In the genomic region with DNA sequence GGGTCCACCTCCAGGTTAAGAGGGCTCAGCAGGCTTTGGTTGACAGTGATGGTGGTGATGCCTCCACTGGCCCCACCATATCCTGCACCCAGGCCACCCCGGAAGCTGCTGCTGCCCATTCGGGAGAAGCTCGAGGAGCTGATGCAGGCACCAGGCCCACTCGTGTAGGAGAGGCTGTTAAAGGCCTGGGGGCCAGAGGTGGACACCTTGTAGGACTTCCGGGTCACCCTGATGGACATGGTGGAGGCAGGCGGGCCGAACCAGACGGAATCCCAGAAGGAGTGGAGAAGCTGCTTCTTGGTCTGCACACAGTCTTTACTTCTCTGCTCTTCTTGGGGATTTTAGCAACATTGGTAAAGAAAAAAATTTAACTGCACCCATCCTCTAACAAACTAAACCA, we compare ENCODE assay signal across 24 cellular contexts.
"Had no signal": no experiment of that assay in that cellular context is flagged by ENCODE, and none has a peak within 500 bp of the region (broad histone marks: within the 10 kb centered on the region; RNA-seq: fewer than 3 reads in every experiment).

No MANE protein-coding gene starts in this region.

- H3K9me3 ChIP-seq: colonic mucosa, esophagus muscularis mucosa, esophagus squamous epithelium, gastrocnemius medialis, gastroesophageal sphincter, heart left ventricle, heart right ventricle had no signal

- H3K4me3 ChIP-seq: colonic mucosa, coronary artery, dorsolateral prefrontal cortex, esophagus muscularis mucosa, esophagus squamous epithelium, gastrocnemius medialis, gastroesophageal sphincter, heart left ventricle, heart right ventricle had no signal

- DNase-seq: colonic mucosa; cortex of kidney; dermis blood vessel endothelial cell; dorsolateral prefrontal cortex; effector CD4-positive, alpha-beta T cell; effector CD8-positive, alpha-beta T cell; effector memory CD4-positive, alpha-beta T cell; effector memory CD8-positive, alpha-beta T cell; endodermal cell; erythroblast; esophagus squamous epithelium; foreskin fibroblast; foreskin keratinocyte; foreskin melanocyte; gastrocnemius medialis; glutamatergic neuron; head of caudate nucleus; heart left ventricle; heart right ventricle had no signal

- H3K36me3 ChIP-seq: colonic mucosa had no signal

- H3K27me3 ChIP-seq: colonic mucosa, dorsolateral prefrontal cortex, esophagus muscularis mucosa, esophagus squamous epithelium, foreskin keratinocyte, gastrocnemius medialis, gastroesophageal sphincter, heart left ventricle, heart right ventricle had no signal

- ATAC-seq: effector memory CD8-positive, alpha-beta T cell; esophagus mucosa; foreskin keratinocyte; gastrocnemius medialis; gastroesophageal sphincter; heart left ventricle; heart right ventricle had no signal

- H3K4me1 ChIP-seq: colonic mucosa, esophagus muscularis mucosa, esophagus squamous epithelium, foreskin keratinocyte, gastrocnemius medialis, gastroesophageal sphincter had no signal

- H3K27ac ChIP-seq: colonic mucosa, coronary artery, dorsolateral prefrontal cortex, epithelial cell of prostate, esophagus muscularis mucosa, esophagus squamous epithelium, foreskin keratinocyte, gastrocnemius medialis, gastroesophageal sphincter, heart left ventricle, heart right ventricle had no signal
